Comparison of ENCODE assay signal across 2 cellular contexts in genomic region chr19:1082928-1083816, GRCh38.
TF ChIP-seq lines count a peak whose summit lies in the region.

No MANE protein-coding gene starts in this region.

TF ChIP-seq in GM12891, 5 proteins besides CTCF, POLR2A, EP300 and RAD21:
- TF ChIP-seq TAF1 (IDR thresholded peaks at IDR 0.05; ENCODE audit: low read depth, low read length) (no peak), POU2F2 (IDR thresholded peaks at IDR 0.05; ENCODE audit: low read depth, low read length) (0 out of 2 replicates have a peak, but pooled peaks have one; percentile 49), PAX5 (IDR thresholded peaks at IDR 0.05; ENCODE audit: insufficient read depth, low read length, severe bottlenecking) (no peak)

TF ChIP-seq in HepG2, 621 proteins besides CTCF, POLR2A, EP300 and RAD21:
- no peak for TF ChIP-seq ZNF354B (CRISPR knock-in tag; IDR thresholded peaks at IDR 0.05)
